16 cellular contexts compared by ENCODE assay signal in the genomic region with DNA sequence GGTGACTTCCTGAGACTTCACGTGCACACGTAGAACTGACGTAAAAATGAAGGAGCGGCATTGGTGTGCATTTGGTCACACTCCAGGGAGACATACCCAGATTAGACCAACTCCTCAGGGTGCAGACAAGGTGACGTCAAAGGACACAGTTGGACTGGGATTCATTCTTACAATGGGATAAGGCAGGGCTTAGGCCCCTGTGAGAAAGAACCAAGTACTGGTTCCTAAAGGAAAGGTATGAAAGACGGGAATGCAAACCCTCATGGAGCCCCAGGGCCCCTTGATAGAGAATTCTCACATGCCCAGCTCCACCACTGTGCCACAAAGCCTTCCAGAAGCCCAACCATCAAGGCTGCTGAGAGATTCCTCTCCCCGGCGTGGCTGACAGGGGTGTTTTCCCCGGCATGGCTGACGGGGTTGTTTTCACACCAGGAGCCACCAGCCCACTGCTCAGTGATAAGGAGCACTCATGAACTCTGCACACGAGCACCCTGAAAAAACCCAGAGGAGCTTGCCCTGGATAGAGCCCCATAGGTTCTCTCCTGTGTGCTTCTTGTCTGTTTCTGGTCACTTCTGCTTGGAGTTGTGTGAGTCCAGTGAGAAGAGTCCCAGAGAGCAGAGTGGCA.
"Had no signal": no experiment of that assay in that cellular context is flagged by ENCODE, and none has a peak within 500 bp of the region (broad histone marks: within the 10 kb centered on the region; RNA-seq: fewer than 3 reads in every experiment).

No MANE protein-coding gene starts in this region.

- H3K36me3 Mint-ChIP-seq: activated CD8-positive, alpha-beta memory T cell treated with anti-CD3 and anti-CD28 coated beads, Interleukin-2, amount 10 ng/mL, durations not matched to agents 7 days and 5 days; activated naive CD4-positive, alpha-beta T cell treated with anti-CD3 and anti-CD28 coated beads, Interleukin-2, amount 50 U/mL, for 72 hours; memory B cell had no signal

- H3K27me3 ChIP-seq: body of pancreas, right lobe of liver had no signal

- H3K4me1 ChIP-seq: body of pancreas had no signal

- H3K27ac Mint-ChIP-seq: activated CD8-positive, alpha-beta memory T cell treated with anti-CD3 and anti-CD28 coated beads, Interleukin-2, amount 10 ng/mL, durations not matched to agents 7 days and 5 days; activated naive CD4-positive, alpha-beta T cell treated with anti-CD3 and anti-CD28 coated beads, Interleukin-2, amount 50 U/mL, for 72 hours; activated T-cell treated with anti-CD3 and anti-CD28 coated beads, Interleukin-2, amount 50 U/mL, for 24 hours; memory B cell had no signal

- H3K36me3 ChIP-seq: right lobe of liver had no signal

- H3K9me3 Mint-ChIP-seq: activated naive CD4-positive, alpha-beta T cell treated with anti-CD3 and anti-CD28 coated beads, Interleukin-2, amount 50 U/mL, for 72 hours; activated T-cell treated with anti-CD3 and anti-CD28 coated beads, Interleukin-2, amount 50 U/mL, for 24 hours; memory B cell had no signal

- DNase-seq: activated CD4-positive, alpha-beta T cell treated with anti-CD3 and anti-CD28 coated beads, Interleukin-2, amount 50 U/mL, for 4 hours; activated CD4-positive, CD25-positive, alpha-beta regulatory T cell treated with anti-CD3 and anti-CD28 coated beads, Interleukin-2, amount 50 U/mL, for 72 hours; activated CD8-positive, alpha-beta memory T cell treated with anti-CD3 and anti-CD28 coated beads, Interleukin-2, amount 10 ng/mL, durations not matched to agents 7 days and 5 days; activated effector memory CD4-positive, alpha-beta T cell treated with Interleukin-2 at 50 U/mL for 16 hours; activated T-cell treated with anti-CD3 and anti-CD28 coated beads, Interleukin-2, amount 50 U/mL, for 24 hours; amniotic stem cell; body of pancreas; dermis blood vessel endothelial cell; right lobe of liver; stimulated activated CD4-positive, alpha-beta T cell treated with anti-CD3 and anti-CD28 coated beads, Interleukin-2, amount 100 ng/mL, for 24 hours; stimulated activated naive CD4-positive, alpha-beta T cell; T-helper 2 cell had no signal

- H3K9me3 ChIP-seq: body of pancreas, right lobe of liver had no signal

- H3K4me1 Mint-ChIP-seq: activated CD8-positive, alpha-beta memory T cell treated with anti-CD3 and anti-CD28 coated beads, Interleukin-2, amount 10 ng/mL, durations not matched to agents 7 days and 5 days; memory B cell had no signal

- H3K4me3 ChIP-seq: body of pancreas, right lobe of liver had no signal

- H3K27me3 Mint-ChIP-seq: type B pancreatic cell had no signal

- H3K27ac ChIP-seq: body of pancreas, right lobe of liver had no signal

- ATAC-seq: activated CD8-positive, alpha-beta memory T cell treated with anti-CD3 and anti-CD28 coated beads, Interleukin-2, amount 10 ng/mL, durations not matched to agents 7 days and 5 days; activated naive CD4-positive, alpha-beta T cell treated with anti-CD3 and anti-CD28 coated beads, Interleukin-2, amount 50 U/mL, for 72 hours; body of pancreas; left lobe of liver; right lobe of liver had no signal

- H3K4me3 Mint-ChIP-seq: activated CD8-positive, alpha-beta memory T cell treated with anti-CD3 and anti-CD28 coated beads, Interleukin-2, amount 10 ng/mL, durations not matched to agents 7 days and 5 days; activated T-cell treated with anti-CD3 and anti-CD28 coated beads, Interleukin-2, amount 50 U/mL, for 24 hours; memory B cell; type B pancreatic cell had no signal
